Comparison of ENCODE assay signal across 9 cellular contexts in the genomic region with DNA sequence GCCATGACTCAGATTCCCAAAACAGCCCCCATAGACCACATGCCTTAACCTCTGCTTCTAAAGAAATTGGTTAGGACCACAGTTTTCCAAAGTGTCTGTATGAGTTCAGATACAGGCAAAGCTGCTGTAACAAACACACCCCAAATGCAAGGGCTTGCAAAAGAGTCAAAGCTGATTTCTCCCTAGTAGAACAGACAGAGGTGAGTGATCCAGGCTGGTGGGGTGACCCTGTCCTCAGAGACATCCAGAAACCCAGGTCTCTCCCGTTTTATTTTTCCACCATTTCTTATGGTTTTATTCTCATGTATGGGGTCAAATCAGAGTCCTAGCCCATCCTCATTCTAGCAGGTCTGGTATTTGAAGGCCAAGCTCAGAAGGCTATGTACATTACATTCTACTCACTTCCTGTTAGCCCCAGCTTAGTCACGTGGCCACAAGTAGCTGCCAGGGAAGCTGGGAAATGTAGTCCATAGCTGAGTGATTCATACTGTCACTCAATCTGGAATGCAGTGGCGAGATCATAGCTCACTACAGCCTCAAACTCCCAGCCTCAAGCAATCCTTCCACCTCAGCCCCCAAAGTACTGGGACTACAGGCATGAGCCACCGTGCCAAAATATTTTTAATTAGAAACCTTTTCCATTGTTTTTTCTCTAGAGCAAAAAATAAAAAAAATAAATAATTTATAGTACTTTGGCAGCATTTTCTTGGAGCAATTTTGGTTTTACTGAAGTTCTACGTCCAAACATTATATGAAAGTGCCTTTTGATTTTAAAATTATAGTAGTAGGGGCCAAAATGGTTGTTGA.
DNase-seq lines count a peak whose midpoint lies in the region; ATAC-seq and TF ChIP-seq lines count a peak whose summit lies in the region.
"Had no signal": no experiment of that assay in that cellular context is flagged by ENCODE, and none has a peak within 500 bp of the region (broad histone marks: within the 10 kb centered on the region; RNA-seq: fewer than 3 reads in every experiment).

No MANE protein-coding gene starts in this region.

- no peaks in the 10 kb centered on the region for H3K4me1 ChIP-seq in Peyer's patch

- H3K4me3 ChIP-seq in AG10803 (ENCODE audit: low read length) (no peak overlapping the region), Peyer's patch (no peak overlapping the region)

- TF ChIP-seq POLR2A in erythroblast (IDR thresholded peaks at IDR 0.05; ENCODE audit: low read length) (no peak), Peyer's patch (IDR thresholded peaks at IDR 0.05) (no peak)

- H3K27me3 Mint-ChIP-seq in stimulated activated memory B cell treated with anti-CD40 and anti-IgM and Interleukin-4, amounts not matched to agents 10 μg/mL and 1 μg/mL and 100 μg/mL, for 72 hours, result no peaks in the 10 kb centered on the region
- H3K27me3 Mint-ChIP-seq: central memory CD8-positive, alpha-beta T cell had no signal

- H3K36me3 ChIP-seq in Peyer's patch, result no peaks in the 10 kb centered on the region

- DNase-seq in AG10803 (ENCODE audit: low read depth), result peak; percentile 61
- DNase-seq in GM19240 (ENCODE audit: insufficient read length, low spot score), result peak; percentile 47
- DNase-seq in OCI-M1 (lab: John Stamatoyannopoulos, UW), result peak; percentile 84
- peak; percentile 29 to 39 for DNase-seq in erythroblast (lab: John Stamatoyannopoulos, UW)
- DNase-seq in Peyer's patch, result no peak
- DNase-seq in stimulated activated CD4-positive, alpha-beta T cell treated with anti-CD3 and anti-CD28 coated beads, Interleukin-12 subunit alpha, Interleukin-12 subunit beta, amount 100 ng/mL, for 4 hours, result no peak

- no peaks in the 10 kb centered on the region for H3K4me1 Mint-ChIP-seq in stimulated activated memory B cell treated with anti-CD40 and anti-IgM and Interleukin-4, amounts not matched to agents 10 μg/mL and 1 μg/mL and 100 μg/mL, for 72 hours
- H3K4me1 Mint-ChIP-seq: central memory CD8-positive, alpha-beta T cell had no signal

- H3K4me3 Mint-ChIP-seq in stimulated activated memory B cell treated with anti-CD40 and anti-IgM and Interleukin-4, amounts not matched to agents 10 μg/mL and 1 μg/mL and 100 μg/mL, for 72 hours, result no peak overlapping the region
- H3K4me3 Mint-ChIP-seq: central memory CD8-positive, alpha-beta T cell had no signal

- H3K36me3 Mint-ChIP-seq in stimulated activated memory B cell treated with anti-CD40 and anti-IgM and Interleukin-4, amounts not matched to agents 10 μg/mL and 1 μg/mL and 100 μg/mL, for 72 hours, result no peaks in the 10 kb centered on the region

- H3K9me3 Mint-ChIP-seq in stimulated activated memory B cell treated with anti-CD40 and anti-IgM and Interleukin-4, amounts not matched to agents 10 μg/mL and 1 μg/mL and 100 μg/mL, for 72 hours, result no peaks in the 10 kb centered on the region
- H3K9me3 Mint-ChIP-seq: central memory CD8-positive, alpha-beta T cell had no signal

- H3K27ac Mint-ChIP-seq in stimulated activated memory B cell treated with anti-CD40 and anti-IgM and Interleukin-4, amounts not matched to agents 10 μg/mL and 1 μg/mL and 100 μg/mL, for 72 hours, result no peak overlapping the region

- no peak overlapping the region for H3K27ac ChIP-seq in Peyer's patch

- no peaks in the 10 kb centered on the region for H3K27me3 ChIP-seq in Peyer's patch

- ATAC-seq in stimulated activated memory B cell treated with anti-CD40 and anti-IgM and Interleukin-4, amounts not matched to agents 10 μg/mL and 1 μg/mL and 100 μg/mL, for 72 hours, result peak; percentile 82
- ATAC-seq in GM19351 (IDR thresholded peaks at IDR 0.05; ENCODE audit: unreplicated experiment), result no peak

- TF ChIP-seq CTCF in AG10803 (conservative IDR thresholded peaks at IDR 0.05; ENCODE audit: low read length) (no peak), Peyer's patch (IDR thresholded peaks at IDR 0.05) (no peak)

- no peaks in the 10 kb centered on the region for H3K9me3 ChIP-seq in Peyer's patch

Comparison
In these comparisons a context has a peak if more than half of its experiments do, and no peak if none do; other contexts are left out.
1. DNase-seq: peak in AG10803 (single experiment), GM19240 (single experiment), OCI-M1 (single experiment) and erythroblast (2 of 2); none in Peyer's patch (0 of 3) and stimulated activated CD4-positive, alpha-beta T cell treated with anti-CD3 and anti-CD28 coated beads, Interleukin-12 subunit alpha, Interleukin-12 subunit beta, amount 100 ng/mL, for 4 hours (single experiment).